In the genomic region with DNA sequence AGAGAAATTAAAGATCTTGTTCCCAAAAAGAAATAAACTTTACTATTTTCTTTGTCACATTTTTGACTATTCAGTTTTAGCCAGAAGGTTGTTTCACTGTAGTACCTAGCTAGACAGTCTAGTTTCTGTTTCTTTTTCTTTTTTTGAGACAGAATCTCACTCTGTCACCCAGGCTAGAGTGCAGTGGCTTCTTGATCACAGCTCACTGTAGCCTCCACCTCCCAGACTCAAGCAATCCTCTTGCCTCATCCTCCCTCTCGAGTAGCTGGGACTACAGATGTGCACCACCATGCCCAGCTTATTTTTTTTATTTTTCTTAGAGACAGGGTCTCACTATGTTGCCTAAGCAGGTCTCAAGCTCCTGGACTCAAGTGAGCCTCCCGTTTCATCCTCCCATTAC, we compare ENCODE assay signal across 10 cellular contexts. TPM values are rescaled to one million over a fixed set of nuclear protein-coding genes. Genes with fewer than 3 reads are reported as not detected.
A peak's percentile ranks its signal among the peaks of the same experiment; 100 is the strongest.
DNase-seq lines count a peak whose midpoint lies in the region; ATAC-seq and TF ChIP-seq lines count a peak whose summit lies in the region.
"Had no signal": no experiment of that assay in that cellular context is flagged by ENCODE, and none has a peak within 500 bp of the region (broad histone marks: within the 10 kb centered on the region; RNA-seq: fewer than 3 reads in every experiment).

No MANE protein-coding gene starts in this region.

- H3K27ac Mint-ChIP-seq in activated naive CD8-positive, alpha-beta T cell treated with anti-CD3 and anti-CD28 coated beads for 36 hours = peak overlapping the region; percentile 58

- no peak overlapping the region for H2BK120ac ChIP-seq in trophoblast cell (ENCODE audit: insufficient read depth, low read length, poor library complexity)

- no peaks in the 10 kb centered on the region for H3K27me3 Mint-ChIP-seq in activated naive CD8-positive, alpha-beta T cell treated with anti-CD3 and anti-CD28 coated beads for 36 hours

- H3K79me2 ChIP-seq in trophoblast cell (ENCODE audit: control insufficient read depth, insufficient read depth, low read length, poor library complexity) = peaks cover 4% of the 10 kb centered on the region

- H3K36me3 ChIP-seq in trophoblast cell (ENCODE audit: control insufficient read depth in 1 of 2, insufficient read depth in 2 of 2, low read length in 2 of 2) (peaks cover 0 to 2% of the 10 kb centered on the region in 2 experiments), spleen (peaks cover 0 to 37% (median 10%) of the 10 kb centered on the region in 6 donors), right atrium auricular region (peaks cover 17% of the 10 kb centered on the region)
- H3K36me3 ChIP-seq: thoracic aorta had no signal

- H3K18ac ChIP-seq in trophoblast cell (ENCODE audit: low read length) = no peak overlapping the region

- H4K91ac ChIP-seq in trophoblast cell (ENCODE audit: low read depth, low read length) = no peak overlapping the region

- no peaks in the 10 kb centered on the region for H3K9me3 Mint-ChIP-seq in activated naive CD8-positive, alpha-beta T cell treated with anti-CD3 and anti-CD28 coated beads for 36 hours

- H3K4me1 ChIP-seq in trophoblast cell (ENCODE audit: control insufficient read depth in 1 of 2, insufficient read depth in 2 of 2, low read length in 2 of 2) = peaks cover 0 to 4% of the 10 kb centered on the region in 2 experiments
- peaks cover 4 to 39% (median 24%) of the 10 kb centered on the region in 6 donors for H3K4me1 ChIP-seq in spleen
- peaks cover 0 to 19% of the 10 kb centered on the region in 2 donors for H3K4me1 ChIP-seq in right atrium auricular region

- H3K79me1 ChIP-seq in trophoblast cell (ENCODE audit: low read length) = peaks cover 3% of the 10 kb centered on the region

- intact Hi-C loops in spleen (cut with DNase I; ENCODE audit: low total_unique reads) = loop anchor here (5.0 kb wide), 1 partner anchor 168 kb away; no protein-coding TSS in a partner anchor

- H3K4me3 ChIP-seq in trophoblast cell (ENCODE audit: low read depth, low read length) = no peak overlapping the region
- no peak overlapping the region for H3K4me3 ChIP-seq in spleen
- H3K4me3 ChIP-seq in right atrium auricular region = no peak overlapping the region
- H3K4me3 ChIP-seq: thoracic aorta had no signal

- H2AK5ac ChIP-seq in trophoblast cell (ENCODE audit: low read length) = no peak overlapping the region

- no peak overlapping the region for H3K23ac ChIP-seq in trophoblast cell (ENCODE audit: low read length)

- no peak overlapping the region for H3K14ac ChIP-seq in trophoblast cell (ENCODE audit: low read length)

- WGBS in trophoblast cell (ENCODE audit: extremely low coverage, insufficient coverage, insufficient read length) = no CpG with 5 or more reads among the region's 2 CpGs
- WGBS in spleen, 5 donors = 79 to 95% (median 86%) methylated on average over 2 of the region's 2 CpGs

- peak overlapping the region; percentile 36 for H3K4me3 Mint-ChIP-seq in activated naive CD8-positive, alpha-beta T cell treated with anti-CD3 and anti-CD28 coated beads for 36 hours

- TF ChIP-seq CTCF in spleen (IDR thresholded peaks at IDR 0.05 in 8 of 11, conservative IDR thresholded peaks at IDR 0.05 in 3 of 11) (no peak), right atrium auricular region (IDR thresholded peaks at IDR 0.05) (no peak)

- H4K12ac ChIP-seq in trophoblast cell (ENCODE audit: low read depth, low read length) = no peak overlapping the region

- H3K27me3 ChIP-seq in trophoblast cell (ENCODE audit: insufficient read depth, low read length) (no peaks in the 10 kb centered on the region), spleen (replicated peaks in 1 of 7) (no peaks in the 10 kb centered on the region), right atrium auricular region (no peaks in the 10 kb centered on the region)

- ATAC-seq in GM18508 (IDR thresholded peaks at IDR 0.05; ENCODE audit: insufficient read depth, unreplicated experiment) (peak; percentile 31), GM21367 (IDR thresholded peaks at IDR 0.05; ENCODE audit: unreplicated experiment) (peak; percentile 32), HG03108 (IDR thresholded peaks at IDR 0.05; ENCODE audit: unreplicated experiment) (peak; percentile 39)

- no peak overlapping the region for H4K8ac ChIP-seq in trophoblast cell (ENCODE audit: low read depth, low read length)

- no peak overlapping the region for H3K4ac ChIP-seq in trophoblast cell (ENCODE audit: low read depth, low read length)

- H3K9me3 ChIP-seq in trophoblast cell (ENCODE audit: insufficient read depth, low read depth, low read length) (no peaks in the 10 kb centered on the region), spleen (no peaks in the 10 kb centered on the region), right atrium auricular region (no peaks in the 10 kb centered on the region)
- H3K9me3 ChIP-seq: thoracic aorta had no signal

- DNase-seq in activated naive CD8-positive, alpha-beta T cell treated with anti-CD3 and anti-CD28 coated beads for 36 hours = no peak
- no peak for DNase-seq in trophoblast cell
- DNase-seq in spleen = no peak
- no peak for DNase-seq in right atrium auricular region (ENCODE audit: low spot score)
- no peak for DNase-seq in occipital lobe (lab: John Stamatoyannopoulos, UW)
- DNase-seq: NCI-H2107 had no signal

- H2BK5ac ChIP-seq in trophoblast cell (ENCODE audit: low read depth, low read length, poor library complexity) = no peak overlapping the region

- H3K36me3 Mint-ChIP-seq in activated naive CD8-positive, alpha-beta T cell treated with anti-CD3 and anti-CD28 coated beads for 36 hours = peaks cover 6% of the 10 kb centered on the region

- no peak overlapping the region for H2AFZ ChIP-seq in trophoblast cell (ENCODE audit: insufficient read depth, low read length, poor library complexity)

- H3K9ac ChIP-seq in trophoblast cell (ENCODE audit: low read length) = no peak overlapping the region

- peaks cover 34% of the 10 kb centered on the region for H3K4me1 Mint-ChIP-seq in activated naive CD8-positive, alpha-beta T cell treated with anti-CD3 and anti-CD28 coated beads for 36 hours

- no peak overlapping the region for H2BK12ac ChIP-seq in trophoblast cell (ENCODE audit: low read length)

- no peak for TF ChIP-seq POLR2A in spleen (IDR thresholded peaks at IDR 0.05)

- H3K4me2 ChIP-seq in trophoblast cell (ENCODE audit: low read length) = no peak overlapping the region

- H3K27ac ChIP-seq in trophoblast cell (ENCODE audit: low read depth, low read length) (no peak overlapping the region), spleen (no peak overlapping the region), right atrium auricular region (no peak overlapping the region)
- H3K27ac ChIP-seq: thoracic aorta had no signal

RNA-seq across cellular contexts. Expression of gene RBM45, which starts 2.2 kb away (rescaled TPM):
- total RNA-seq in activated naive CD8-positive, alpha-beta T cell treated with anti-CD3 and anti-CD28 coated beads for 36 hours = 10 to 100 TPM; 12.0 to 13.5 TPM
- 10.3 and 11.5 TPM in 2 replicates for polyA plus RNA-seq in trophoblast cell (2013)
- total RNA-seq in spleen = 10 to 100 TPM; 13.0 to 19.3 (median 15.9) TPM
- polyA plus RNA-seq in spleen = 10 to 100 TPM; 15.2 to 18.3 (median 15.4) TPM
- 1 to 10 TPM; 4.1 to 8.5 TPM for total RNA-seq in right atrium auricular region
- total RNA-seq in occipital lobe = 31.2 TPM

RNA-seq across cellular contexts. Expression of gene PDE11A, which starts 41.9 kb away (rescaled TPM):
- total RNA-seq in activated naive CD8-positive, alpha-beta T cell treated with anti-CD3 and anti-CD28 coated beads for 36 hours = under 1 TPM in 1 of 2 experiments, not detected in 1; 0.10 TPM
- 0.01 TPM in 1 of 2 replicates, not detected in the other for polyA plus RNA-seq in trophoblast cell (2013)
- 1 to 10 TPM in 2 of 7 donors, under 1 TPM in 2, not detected in 3; 0.22 to 1.2 (median 0.90) TPM for total RNA-seq in spleen
- polyA plus RNA-seq in spleen = under 1 TPM; 0.02 to 0.13 (median 0.03) TPM
- total RNA-seq in right atrium auricular region = 1 to 10 TPM in 1 of 2 donors, not detected in 1; 1.2 TPM
- 1.7 TPM for total RNA-seq in occipital lobe
